Comparison of ENCODE assay signal across 12 cellular contexts in the genomic region with DNA sequence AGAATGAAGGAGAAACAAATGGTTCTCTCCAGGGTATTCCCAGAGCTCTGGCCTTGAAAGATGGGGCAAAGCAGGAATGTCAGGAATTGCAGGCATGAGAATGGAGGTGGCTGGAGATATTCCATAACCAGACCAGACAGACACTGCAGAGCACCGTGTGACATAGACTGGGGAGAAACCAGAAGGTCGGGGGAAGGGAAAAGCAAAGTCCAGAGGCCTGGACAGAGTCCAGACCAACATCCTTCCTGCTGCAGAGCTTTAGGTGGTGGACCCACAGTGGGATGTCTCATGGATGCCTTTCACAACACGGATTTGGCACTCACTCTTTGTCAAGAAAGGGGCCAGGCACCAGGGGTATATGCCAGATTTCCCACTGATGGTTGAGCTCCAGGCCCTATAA.
DNase-seq lines count a peak whose midpoint lies in the region; ATAC-seq and TF ChIP-seq lines count a peak whose summit lies in the region.
"Had no signal": no experiment of that assay in that cellular context is flagged by ENCODE, and none has a peak within 500 bp of the region (broad histone marks: within the 10 kb centered on the region; RNA-seq: fewer than 3 reads in every experiment).

No MANE protein-coding gene starts in this region.

- H3K4me2 ChIP-seq in BLaER1 treated with 17β-estradiol and CSF1 and Interleukin-3, amounts not matched to agents 10 nM and 100 nM = peak overlapping the region; percentile 66 to 87 (median 80); a peak in 20 of 22 replicates
- no peak overlapping the region for H3K4me2 ChIP-seq in IMR-90 (ENCODE audit: low read depth, low read length)

- in situ Hi-C loops in IMR-90 (cut with MboI; ENCODE audit: low sequenced_read_pairs) = no loop called here
- in situ Hi-C loops in brain microvascular endothelial cell (cut with HindIII; ENCODE audit: low pct_ligation_motif_present, low sequenced_read_pairs) = no loop called here

- H4K91ac ChIP-seq in IMR-90 (ENCODE audit: insufficient read depth, low read depth, low read length) = peak overlapping the region; percentile 97

- H4K5ac ChIP-seq in IMR-90 (ENCODE audit: low read depth, low read length) = peak overlapping the region; percentile 74

- H3K14ac ChIP-seq in IMR-90 (replicated peaks; ENCODE audit: low read depth, low read length) = peak overlapping the region; percentile 98

- H3K27ac Mint-ChIP-seq in naive B cell = peak overlapping the region; percentile 99 to 100 (median 100)

- peaks cover 0 to 6% (median 0%) of the 10 kb centered on the region in 7 donors for H3K9me3 Mint-ChIP-seq in naive B cell

- peak overlapping the region in 1 of 10 experiments; percentile 26; a peak in 1 of 20 replicates for H3K4me3 ChIP-seq in BLaER1 treated with 17β-estradiol and CSF1 and Interleukin-3, amounts not matched to agents 10 nM and 100 nM
- no peak overlapping the region for H3K4me3 ChIP-seq in IMR-90 (ENCODE audit: insufficient read depth, low read depth, low read length)
- H3K4me3 ChIP-seq in brain microvascular endothelial cell (ENCODE audit: low read depth, low read length) = no peak overlapping the region
- no peak overlapping the region for H3K4me3 ChIP-seq in testis
- no peak overlapping the region for H3K4me3 ChIP-seq in lower leg skin (ENCODE audit: low read depth, poor library complexity, severe bottlenecking)

- H3K36me3 ChIP-seq in BLaER1 treated with 17β-estradiol and CSF1 and Interleukin-3, amounts not matched to agents 10 nM and 100 nM = no peaks in the 10 kb centered on the region
- no peaks in the 10 kb centered on the region for H3K36me3 ChIP-seq in IMR-90 (ENCODE audit: control insufficient read depth, insufficient read depth, low read length)
- no peaks in the 10 kb centered on the region for H3K36me3 ChIP-seq in brain microvascular endothelial cell (replicated peaks)
- no peaks in the 10 kb centered on the region for H3K36me3 ChIP-seq in testis (ENCODE audit: low read depth, missing control alignments)

- peak; percentile 19; the same call in 1 of the 2 replicates for TF ChIP-seq RAD21 in IMR-90 (IDR thresholded peaks at IDR 0.05; ENCODE audit: low read length)

- peak overlapping the region; percentile 96 for H3K18ac ChIP-seq in IMR-90 (ENCODE audit: low read depth, low read length)

- WGBS in IMR-90 (ENCODE audit: extremely low coverage in 2 of 2, insufficient read length in 1 of 2), 2 experiments = 20% methylated on average over 1 of the region's 3 CpGs; no CpG with 5 or more reads in 1 of the 2 experiments
- WGBS in testis, 2 donors = 50 to 57% methylated on average over 3 of the region's 3 CpGs
- 59 to 66% methylated on average over 3 of the region's 3 CpGs for WGBS in lower leg skin, 2 donors

- peak overlapping the region; percentile 99 for H3K4ac ChIP-seq in IMR-90 (ENCODE audit: low read depth, low read length)

- TF ChIP-seq CTCF in IMR-90 (conservative IDR thresholded peaks at IDR 0.05; ENCODE audit: low read depth, low read length) (no peak), brain microvascular endothelial cell (IDR thresholded peaks at IDR 0.05; ENCODE audit: low read depth, low read length, missing control alignments) (no peak), testis (IDR thresholded peaks at IDR 0.05) (no peak), lower leg skin (IDR thresholded peaks at IDR 0.05) (no peak)

- dilution Hi-C loops in IMR-90 (cut with HindIII; ENCODE audit: low sequenced_read_pairs, unreplicated experiment) = no loop called here

- peak overlapping the region; percentile 99 for H2BK15ac ChIP-seq in IMR-90 (ENCODE audit: low read depth, low read length)

- no peaks in the 10 kb centered on the region for H4K20me1 ChIP-seq in BLaER1 treated with 17β-estradiol and CSF1 and Interleukin-3, amounts not matched to agents 10 nM and 100 nM
- no peaks in the 10 kb centered on the region for H4K20me1 ChIP-seq in IMR-90 (ENCODE audit: insufficient read depth, low read length)

- peaks cover 37 to 80% (median 67%) of the 10 kb centered on the region in 3 donors for H3K4me1 Mint-ChIP-seq in naive B cell

- H3K23ac ChIP-seq in IMR-90 (ENCODE audit: low read depth, low read length) = peak overlapping the region; percentile 92

- H2BK20ac ChIP-seq in IMR-90 (ENCODE audit: low read depth, low read length) = peak overlapping the region; percentile 99

- H3K36me3 Mint-ChIP-seq in naive B cell = no peaks in the 10 kb centered on the region

- peak overlapping the region; percentile 88 to 89 for H4K8ac ChIP-seq in IMR-90 (ENCODE audit: low read depth in 2 of 2, low read length in 2 of 2)

- ATAC-seq in IMR-90 (ENCODE audit: low read depth) (peak; percentile 82), naive B cell (ENCODE audit: low read depth in 2 of 2) (no peak), GM18861 (IDR thresholded peaks at IDR 0.05; ENCODE audit: unreplicated experiment) (no peak), GM19324 (IDR thresholded peaks at IDR 0.05; ENCODE audit: low FRiP score, unreplicated experiment) (no peak)
- ATAC-seq: Right ventricle myocardium inferior, sciatic nerve had no signal

- CTCF ChIA-PET in IMR-90 (lab: Yijun Ruan, JAX) = interaction anchor here (1.0 kb wide), 1 partner anchor 25 kb away, joined by 3 read pairs; no protein-coding TSS in a partner anchor

- peak overlapping the region; percentile 100; the same call in 1 of the 2 replicates for H2AK5ac ChIP-seq in IMR-90 (ENCODE audit: low read depth, low read length)

- peak overlapping the region; percentile 39 for H2AFZ ChIP-seq in IMR-90 (replicated peaks; ENCODE audit: low read length, poor library complexity)

- H3K9me1 ChIP-seq in IMR-90 (ENCODE audit: insufficient read depth, low read length) = peaks cover 22% of the 10 kb centered on the region

- no peak overlapping the region; a peak in 1 of 22 replicates for H3K9ac ChIP-seq in BLaER1 treated with 17β-estradiol and CSF1 and Interleukin-3, amounts not matched to agents 10 nM and 100 nM
- no peak overlapping the region for H3K9ac ChIP-seq in IMR-90 (ENCODE audit: low read depth, low read length)

- peaks cover 0 to 12% of the 10 kb centered on the region in 2 experiments; a peak in 2 of 4 replicates for H3K79me1 ChIP-seq in IMR-90 (ENCODE audit: low read depth in 1 of 2, low read length in 2 of 2)

- H2BK5ac ChIP-seq in IMR-90 (ENCODE audit: low read depth, low read length, poor library complexity, severe bottlenecking) = peak overlapping the region; percentile 92

- peak; percentile 92 for DNase-seq in IMR-90
- peak; percentile 93 for DNase-seq in brain microvascular endothelial cell
- no peak for DNase-seq in naive B cell
- DNase-seq in testis = no peak
- no peak for DNase-seq in lower leg skin (ENCODE audit: low spot score in 2 of 2)
- DNase-seq: kidney, NCI-H1930 had no signal

- peak overlapping the region in 5 of 8 donors; percentile 18 to 78 (median 76) for H3K4me3 Mint-ChIP-seq in naive B cell

- peak overlapping the region; percentile 72; the same call in 1 of the 2 replicates for H3K56ac ChIP-seq in IMR-90 (ENCODE audit: extremely low read depth, insufficient read depth, low read length)

- H2BK120ac ChIP-seq in IMR-90 (ENCODE audit: low read depth, low read length) = peak overlapping the region; percentile 98

- POLR2A ChIA-PET in IMR-90 (lab: Charles Lee; ENCODE audit: unreplicated experiment) = interaction anchor here (0.6 kb wide), 1 partner anchor 1081 kb away, joined by 3 read pairs; no protein-coding TSS in a partner anchor

- H3K4me1 ChIP-seq in BLaER1 treated with 17β-estradiol and CSF1 and Interleukin-3, amounts not matched to agents 10 nM and 100 nM = peaks cover 43 to 69% (median 56%) of the 10 kb centered on the region in 10 experiments
- H3K4me1 ChIP-seq in IMR-90 (ENCODE audit: control insufficient read depth, insufficient read depth, low read length) = peaks cover 26% of the 10 kb centered on the region
- H3K4me1 ChIP-seq in testis = peaks cover 18% of the 10 kb centered on the region

- peaks cover 0 to 17% (median 12%) of the 10 kb centered on the region in 11 experiments; a peak in 19 of 22 replicates for H3K9me3 ChIP-seq in BLaER1 treated with 17β-estradiol and CSF1 and Interleukin-3, amounts not matched to agents 10 nM and 100 nM (replicated peaks in 1 of 11)
- no peaks in the 10 kb centered on the region for H3K9me3 ChIP-seq in IMR-90 (ENCODE audit: control insufficient read depth, insufficient read depth, low read length)
- no peaks in the 10 kb centered on the region for H3K9me3 ChIP-seq in testis

- no peak for TF ChIP-seq POLR2A in IMR-90 (IDR thresholded peaks at IDR 0.05; ENCODE audit: low read depth, low read length)
- TF ChIP-seq POLR2A in testis (IDR thresholded peaks at IDR 0.05) = no peak
- no peak for TF ChIP-seq POLR2A in lower leg skin (IDR thresholded peaks at IDR 0.05)

- H3K27ac ChIP-seq in BLaER1 treated with 17β-estradiol and CSF1 and Interleukin-3, amounts not matched to agents 10 nM and 100 nM = peak overlapping the region; percentile 74 to 96 (median 80); a peak in 18 of 22 replicates
- H3K27ac ChIP-seq in IMR-90 (ENCODE audit: insufficient read depth, low read length) (peak overlapping the region; percentile 49), brain microvascular endothelial cell (peak overlapping the region; percentile 80), testis (peak overlapping the region in 1 of 2 donors; percentile 12)

- BruUV-seq in IMR-90 (replicated peaks; lab: Mats Ljungman, UMichigan) = no TSS peak

- intact Hi-C loops in IMR-90 (cut with micrococcal nuclease) (loop anchor here (5.0 to 10.0 kb wide), 2 partner anchors 175 to 828 kb away; partner anchors contain the start of gene INHBA), testis (cut with DNase I; ENCODE audit: low total_unique reads) (no loop called here), lower leg skin (cut with DNase I; ENCODE audit: low total_unique reads) (no loop called here)

- H3K27me3 ChIP-seq in BLaER1 treated with 17β-estradiol and CSF1 and Interleukin-3, amounts not matched to agents 10 nM and 100 nM = peaks cover 0 to 20% (median 0%) of the 10 kb centered on the region in 11 experiments; a peak in 3 of 22 replicates
- H3K27me3 ChIP-seq in IMR-90 (ENCODE audit: control insufficient read depth, insufficient read depth, low read length) = no peaks in the 10 kb centered on the region
- no peaks in the 10 kb centered on the region for H3K27me3 ChIP-seq in brain microvascular endothelial cell (replicated peaks)
- no peaks in the 10 kb centered on the region for H3K27me3 ChIP-seq in testis

- H2AK9ac ChIP-seq in IMR-90 (replicated peaks; ENCODE audit: low read depth, low read length, poor library complexity) = peak overlapping the region; percentile 29

- no peaks in the 10 kb centered on the region for H3K27me3 Mint-ChIP-seq in naive B cell

TF ChIP-seq in IMR-90, 13 proteins besides CTCF, POLR2A, EP300 and RAD21:
- TF ChIP-seq CEBPB (IDR thresholded peaks at IDR 0.05; ENCODE audit: low read depth, low read length) (peak; percentile 56; the same call in 1 of the 2 replicates), CHD1 (IDR thresholded peaks at IDR 0.05; ENCODE audit: low read depth, low read length) (no peak)
TF ChIP-seq in IMR-90: peak in this region for 1.

Comparison
In these comparisons a context has a peak if more than half of its experiments do, and no peak if none do; other contexts are left out.
1. DNase-seq: peak in IMR-90 (single experiment) and brain microvascular endothelial cell (single experiment); none in naive B cell (single experiment), testis (single experiment) and lower leg skin (0 of 2).